ENCODE assay signal across 22 cellular contexts in the genomic region with DNA sequence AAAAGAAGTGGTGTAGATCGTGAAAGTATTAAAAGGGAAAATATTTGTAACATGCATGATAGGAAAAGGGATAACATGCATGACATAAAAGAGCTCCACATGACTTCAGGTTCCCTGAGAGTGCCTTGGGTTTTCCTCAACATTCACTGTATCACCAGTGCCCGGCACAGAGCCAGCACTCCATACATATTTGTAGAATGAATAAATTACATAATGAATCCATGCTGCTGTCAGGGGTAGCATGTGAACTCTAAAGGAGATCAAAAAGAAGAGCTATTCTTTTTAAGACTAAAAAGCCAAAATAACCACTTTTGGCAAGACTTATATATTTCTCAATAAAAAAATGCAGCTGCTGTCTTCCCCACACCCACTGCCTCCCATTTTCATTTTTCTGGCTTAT. TPM values are rescaled to one million over a fixed set of nuclear protein-coding genes. Genes with fewer than 3 reads are reported as not detected.
DNase-seq lines count a peak whose midpoint lies in the region; ATAC-seq and TF ChIP-seq lines count a peak whose summit lies in the region.
"Had no signal": no experiment of that assay in that cellular context is flagged by ENCODE, and none has a peak within 500 bp of the region (broad histone marks: within the 10 kb centered on the region; RNA-seq: fewer than 3 reads in every experiment).

No MANE protein-coding gene starts in this region.

- H3K27ac Mint-ChIP-seq in HFFc6: no peak overlapping the region
- no peak overlapping the region for H3K27ac Mint-ChIP-seq in activated T-cell treated with anti-CD3 and anti-CD28 coated beads, Interleukin-2, amount 50 U/mL, for 72 hours
- H3K27ac Mint-ChIP-seq: CD8-positive, alpha-beta T cell; GM23338 had no signal

- DNase-seq in EL: peak; percentile 56
- DNase-seq in HFFc6: peak; percentile 62
- DNase-seq in fibroblast of mammary gland (ENCODE audit: low read depth): peak; percentile 68
- DNase-seq in activated T-cell treated with anti-CD3 and anti-CD28 coated beads, Interleukin-2, amount 50 U/mL, for 72 hours: no peak
- DNase-seq in activated CD4-positive, alpha-beta T cell treated with anti-CD3 and anti-CD28 coated beads, Interleukin-2, amount 50 U/mL, for 1 hour: no peak
- DNase-seq: ACHN; Calu3; CD8-positive, alpha-beta T cell; KBM-7; MV-4-11; NCI-H187; NCI-H2227 treated with DMSO at 0.1 percent for 48 hours; NCI-H510A treated with DMSO at 0.1 percent for 48 hours; NCI-H774; OCI-M1; SIG-M5; T-helper 1 cell had no signal

- H3K27me3 Mint-ChIP-seq in HFFc6 (ENCODE audit: insufficient read depth): peaks cover 2% of the 10 kb centered on the region
- no peaks in the 10 kb centered on the region for H3K27me3 Mint-ChIP-seq in activated T-cell treated with anti-CD3 and anti-CD28 coated beads, Interleukin-2, amount 50 U/mL, for 72 hours (ENCODE audit: low read depth)

- TF ChIP-seq CTCF in HFFc6 (IDR thresholded peaks at IDR 0.05): no peak
- TF ChIP-seq CTCF in fibroblast of mammary gland (conservative IDR thresholded peaks at IDR 0.05; ENCODE audit: control insufficient read depth, insufficient read depth, low read depth, low read length): no peak

- H3K4me1 Mint-ChIP-seq in HFFc6 (ENCODE audit: low read depth): peaks cover 25% of the 10 kb centered on the region
- H3K4me1 Mint-ChIP-seq in activated T-cell treated with anti-CD3 and anti-CD28 coated beads, Interleukin-2, amount 50 U/mL, for 72 hours (ENCODE audit: low read depth): peaks cover 44% of the 10 kb centered on the region
- H3K4me1 Mint-ChIP-seq: GM23338 had no signal

- H3K9me3 Mint-ChIP-seq in HFFc6: peaks cover 33% of the 10 kb centered on the region
- H3K9me3 Mint-ChIP-seq in activated T-cell treated with anti-CD3 and anti-CD28 coated beads, Interleukin-2, amount 50 U/mL, for 72 hours: peaks cover 2 to 3% of the 10 kb centered on the region in 2 donors

- no peak overlapping the region for H3K4me3 Mint-ChIP-seq in HFFc6
- no peak overlapping the region for H3K4me3 Mint-ChIP-seq in activated T-cell treated with anti-CD3 and anti-CD28 coated beads, Interleukin-2, amount 50 U/mL, for 72 hours
- H3K4me3 Mint-ChIP-seq: CD8-positive, alpha-beta T cell; GM23338 had no signal

- no peak for ATAC-seq in GM21528 (IDR thresholded peaks at IDR 0.05; ENCODE audit: low FRiP score, unreplicated experiment)
- no peak for ATAC-seq in HG03196 (IDR thresholded peaks at IDR 0.05; ENCODE audit: unreplicated experiment)
- ATAC-seq in activated T-cell treated with anti-CD3 and anti-CD28 coated beads, Interleukin-2, amount 50 U/mL, for 72 hours (replicated peaks in 1 of 2): no peak
- ATAC-seq: CD8-positive, alpha-beta T cell; GM23338; HCT116; HepG2 had no signal

- H3K36me3 Mint-ChIP-seq in HFFc6 (ENCODE audit: low read depth): peaks cover 32% of the 10 kb centered on the region
- peaks cover 10 to 18% of the 10 kb centered on the region in 2 donors for H3K36me3 Mint-ChIP-seq in activated T-cell treated with anti-CD3 and anti-CD28 coated beads, Interleukin-2, amount 50 U/mL, for 72 hours (ENCODE audit: insufficient read depth in 2 of 2)

- no peak overlapping the region for H3K4me3 ChIP-seq in fibroblast of mammary gland (ENCODE audit: control insufficient read depth, low read depth, low read length)
- H3K4me3 ChIP-seq: GM23338 had no signal

RNA-seq across cellular contexts. Expression of gene ZNF594, which starts 2.7 kb away (rescaled TPM):
- 1 to 10 TPM; 3.3 to 5.1 (median 4.6) TPM for total RNA-seq in HFFc6 (2021; fragmentation: NEBNext Ultra II Directional; extraction: Animal tissue kit (Norgen Biotek cat#: 25700))
- 1 to 10 TPM; 5.3 to 7.8 TPM for total RNA-seq in activated T-cell treated with anti-CD3 and anti-CD28 coated beads, Interleukin-2, amount 50 U/mL, for 72 hours

RNA-seq across cellular contexts. Expression of gene SCIMP, which starts 40.3 kb away (rescaled TPM):
- not detected for total RNA-seq in HFFc6 (2021; fragmentation: NEBNext Ultra II Directional; extraction: Animal tissue kit (Norgen Biotek cat#: 25700))
- not detected for total RNA-seq in activated T-cell treated with anti-CD3 and anti-CD28 coated beads, Interleukin-2, amount 50 U/mL, for 72 hours
- total RNA-seq: Calu3, GM23338, HepG2 had no signal

Comparison
In these comparisons a context has a peak if more than half of its experiments do, and no peak if none do; other contexts are left out.
1. DNase-seq: peak in EL (single experiment), HFFc6 (single experiment) and fibroblast of mammary gland (single experiment); none in activated T-cell treated with anti-CD3 and anti-CD28 coated beads, Interleukin-2, amount 50 U/mL, for 72 hours (0 of 2) and activated CD4-positive, alpha-beta T cell treated with anti-CD3 and anti-CD28 coated beads, Interleukin-2, amount 50 U/mL, for 1 hour (single experiment).